22 cellular contexts compared by ENCODE assay signal in genomic region chr14:52153939-52154338, GRCh38.
DNase-seq lines count a peak whose midpoint lies in the region; ATAC-seq, FAIRE-seq and TF ChIP-seq lines count a peak whose summit lies in the region.
"Had no signal": no experiment of that assay in that cellular context is flagged by ENCODE, and none has a peak within 500 bp of the region (broad histone marks: within the 10 kb centered on the region; RNA-seq: fewer than 3 reads in every experiment).

No MANE protein-coding gene starts in this region.

- no peaks in the 10 kb centered on the region for H3K36me3 Mint-ChIP-seq in activated naive CD8-positive, alpha-beta T cell
- no peaks in the 10 kb centered on the region for H3K36me3 Mint-ChIP-seq in activated naive CD8-positive, alpha-beta T cell treated with anti-CD3 and anti-CD28 coated beads, Interleukin-2, amount 50 U/mL, for 24 hours (ENCODE audit: low read depth)
- no peaks in the 10 kb centered on the region for H3K36me3 Mint-ChIP-seq in activated T-helper 17 cell treated with anti-CD3 and anti-CD28 coated beads, Interleukin-2, amount 50 U/mL, for 72 hours (ENCODE audit: low read depth)

- peak overlapping the region; percentile 55 for H3K4me3 Mint-ChIP-seq in activated naive CD8-positive, alpha-beta T cell
- H3K4me3 Mint-ChIP-seq in activated naive CD8-positive, alpha-beta T cell treated with anti-CD3 and anti-CD28 coated beads, Interleukin-2, amount 50 U/mL, for 24 hours: no peak overlapping the region
- H3K4me3 Mint-ChIP-seq in activated T-helper 17 cell treated with anti-CD3 and anti-CD28 coated beads, Interleukin-2, amount 50 U/mL, for 72 hours: peak overlapping the region; percentile 26
- H3K4me3 Mint-ChIP-seq: activated CD8-positive, alpha-beta memory T cell treated with anti-CD3 and anti-CD28 coated beads, Interleukin-2, amount 10 ng/mL, durations not matched to agents 7 days and 5 days had no signal

- H3K27ac Mint-ChIP-seq in activated naive CD8-positive, alpha-beta T cell: no peak overlapping the region
- no peak overlapping the region for H3K27ac Mint-ChIP-seq in activated naive CD8-positive, alpha-beta T cell treated with anti-CD3 and anti-CD28 coated beads, Interleukin-2, amount 50 U/mL, for 24 hours
- peak overlapping the region; percentile 37 for H3K27ac Mint-ChIP-seq in activated T-helper 17 cell treated with anti-CD3 and anti-CD28 coated beads, Interleukin-2, amount 50 U/mL, for 72 hours

- FAIRE-seq in H54 (lab: Jason Lieb, UNC): no peak
- FAIRE-seq: A549, bronchial epithelial cell had no signal

- DNase-seq in activated naive CD8-positive, alpha-beta T cell treated with anti-CD3 and anti-CD28 coated beads, Interleukin-2, amount 50 U/mL, for 24 hours: no peak
- DNase-seq in NCI-H345 treated with DMSO at 0.1 percent for 48 hours (lab: John Stamatoyannopoulos, UW; ENCODE audit: unreplicated experiment) (peak; percentile 22), amygdala (lab: John Stamatoyannopoulos, UW) (no peak), H54 (ENCODE audit: insufficient read length, low spot score) (no peak)
- DNase-seq: activated CD4-positive, alpha-beta T cell treated with anti-CD3 and anti-CD28 coated beads for 4 hours; activated CD8-positive, alpha-beta memory T cell treated with anti-CD3 and anti-CD28 coated beads, Interleukin-2, amount 10 ng/mL, durations not matched to agents 7 days and 5 days; dermis blood vessel endothelial cell; GDM1; hippocampal formation; islet precursor cell; lower lobe of right lung; MM.1S; NCI-H2107; retina; substantia nigra; uterus had no signal

- H3K4me1 Mint-ChIP-seq in activated naive CD8-positive, alpha-beta T cell (ENCODE audit: low read depth): peaks cover 54% of the 10 kb centered on the region
- peaks cover 26% of the 10 kb centered on the region for H3K4me1 Mint-ChIP-seq in activated naive CD8-positive, alpha-beta T cell treated with anti-CD3 and anti-CD28 coated beads, Interleukin-2, amount 50 U/mL, for 24 hours
- peaks cover 12% of the 10 kb centered on the region for H3K4me1 Mint-ChIP-seq in activated T-helper 17 cell treated with anti-CD3 and anti-CD28 coated beads, Interleukin-2, amount 50 U/mL, for 72 hours

- no peaks in the 10 kb centered on the region for H3K27me3 Mint-ChIP-seq in activated naive CD8-positive, alpha-beta T cell
- H3K27me3 Mint-ChIP-seq in activated naive CD8-positive, alpha-beta T cell treated with anti-CD3 and anti-CD28 coated beads, Interleukin-2, amount 50 U/mL, for 24 hours: no peaks in the 10 kb centered on the region
- H3K27me3 Mint-ChIP-seq in activated T-helper 17 cell treated with anti-CD3 and anti-CD28 coated beads, Interleukin-2, amount 50 U/mL, for 72 hours: no peaks in the 10 kb centered on the region

- TF ChIP-seq POLR2A in H54 (IDR thresholded peaks at IDR 0.05; ENCODE audit: low read depth, low read length): no peak

- H3K9me3 Mint-ChIP-seq in activated naive CD8-positive, alpha-beta T cell (ENCODE audit: low read depth): no peaks in the 10 kb centered on the region
- peaks cover 7% of the 10 kb centered on the region for H3K9me3 Mint-ChIP-seq in activated naive CD8-positive, alpha-beta T cell treated with anti-CD3 and anti-CD28 coated beads, Interleukin-2, amount 50 U/mL, for 24 hours
- H3K9me3 Mint-ChIP-seq in activated T-helper 17 cell treated with anti-CD3 and anti-CD28 coated beads, Interleukin-2, amount 50 U/mL, for 72 hours: no peaks in the 10 kb centered on the region

- no peak for ATAC-seq in activated naive CD8-positive, alpha-beta T cell treated with anti-CD3 and anti-CD28 coated beads, Interleukin-2, amount 50 U/mL, for 24 hours
- no peak for ATAC-seq in activated T-helper 17 cell treated with anti-CD3 and anti-CD28 coated beads, Interleukin-2, amount 50 U/mL, for 72 hours (replicated peaks)
- ATAC-seq in GM18519 (IDR thresholded peaks at IDR 0.05; ENCODE audit: low FRiP score, unreplicated experiment): no peak
- no peak for ATAC-seq in HG03571 (IDR thresholded peaks at IDR 0.05; ENCODE audit: unreplicated experiment)
- ATAC-seq: A549; activated CD8-positive, alpha-beta memory T cell treated with anti-CD3 and anti-CD28 coated beads, Interleukin-2, amount 10 ng/mL, durations not matched to agents 7 days and 5 days; lower lobe of right lung had no signal
